ENCODE assay signal across 1 cellular context in genomic region chr3:101184111-101184510, GRCh38.
TF ChIP-seq lines count a peak whose summit lies in the region.

No MANE protein-coding gene starts in this region.

TF ChIP-seq in SK-N-SH, 30 proteins besides CTCF, POLR2A, EP300 and RAD21 (continued from another document):
- TF ChIP-seq CHD2 (IDR thresholded peaks at IDR 0.05; ENCODE audit: low read length, partially characterized antibody), result no peak
- no peak for TF ChIP-seq MXI1 (IDR thresholded peaks at IDR 0.05; ENCODE audit: low read depth, low read length)
- TF ChIP-seq ELF1 (IDR thresholded peaks at IDR 0.05), result no peak
- 0 out of 2 replicates have a peak, but pooled peaks have one; percentile 19 for TF ChIP-seq POLR2AphosphoS5 (IDR thresholded peaks at IDR 0.05; ENCODE audit: low read depth, low read length)
- TF ChIP-seq JUND (IDR thresholded peaks at IDR 0.05), result no peak
- no peak for TF ChIP-seq FOXJ3 (CRISPR knock-in tag; IDR thresholded peaks at IDR 0.05)
- peak; percentile 31; the same call in 1 of the 2 replicates for TF ChIP-seq PBX3 (IDR thresholded peaks at IDR 0.05)
- no peak for TF ChIP-seq FOXM1 (IDR thresholded peaks at IDR 0.05; ENCODE audit: low read depth)
- TF ChIP-seq RFX5 (IDR thresholded peaks at IDR 0.05; ENCODE audit: low read length), result no peak
- no peak for TF ChIP-seq USF1 (IDR thresholded peaks at IDR 0.05; ENCODE audit: borderline replicate concordance, low read depth)
- no peak for TF ChIP-seq FOSL2 (IDR thresholded peaks at IDR 0.05; ENCODE audit: borderline replicate concordance, low read depth)
- TF ChIP-seq IRF3 (IDR thresholded peaks at IDR 0.05; ENCODE audit: low read depth, low read length), result no peak
- no peak for TF ChIP-seq YY1 (IDR thresholded peaks at IDR 0.05; ENCODE audit: low read depth)
- TF ChIP-seq TAF1 (IDR thresholded peaks at IDR 0.05; ENCODE audit: borderline replicate concordance, low read depth, low read length), result no peak
- no peak for TF ChIP-seq NRF1 (IDR thresholded peaks at IDR 0.05; ENCODE audit: low read depth, low read length)
- TF ChIP-seq NFIC (IDR thresholded peaks at IDR 0.05; ENCODE audit: borderline replicate concordance), result no peak
- peak; percentile 70 for TF ChIP-seq TCF12 (IDR thresholded peaks at IDR 0.05)
- TF ChIP-seq ZBTB33 (IDR thresholded peaks at IDR 0.05; ENCODE audit: borderline replicate concordance, low read depth), result no peak
- no peak for TF ChIP-seq TEAD4 (IDR thresholded peaks at IDR 0.05; ENCODE audit: borderline replicate concordance, insufficient read depth)
- no peak for TF ChIP-seq EZH2phosphoT487 (IDR thresholded peaks at IDR 0.05; ENCODE audit: borderline replicate concordance, low read depth)
- TF ChIP-seq USF2 (IDR thresholded peaks at IDR 0.05; ENCODE audit: borderline replicate concordance, low read depth, low read length), result no peak
- TF ChIP-seq GATA2 (CRISPR knock-in tag; IDR thresholded peaks at IDR 0.05), result no peak
- no peak for TF ChIP-seq GABPA (IDR thresholded peaks at IDR 0.05; ENCODE audit: low read depth)
- no peak for TF ChIP-seq RXRA (IDR thresholded peaks at IDR 0.05; ENCODE audit: borderline replicate concordance, low read depth)
- no peak for TF ChIP-seq MEF2A (IDR thresholded peaks at IDR 0.05; ENCODE audit: borderline replicate concordance, low read depth)
- TF ChIP-seq MAX (IDR thresholded peaks at IDR 0.05; ENCODE audit: low read depth), result no peak
